ENCODE assay signal across 1 cellular context in genomic region chr6:108336971-108337370, GRCh38.
TF ChIP-seq lines count a peak whose summit lies in the region.

No MANE protein-coding gene starts in this region.

TF ChIP-seq in K562, 482 proteins besides CTCF, POLR2A, EP300 and RAD21 (continued from another document):
- TF ChIP-seq, protein P1, sequence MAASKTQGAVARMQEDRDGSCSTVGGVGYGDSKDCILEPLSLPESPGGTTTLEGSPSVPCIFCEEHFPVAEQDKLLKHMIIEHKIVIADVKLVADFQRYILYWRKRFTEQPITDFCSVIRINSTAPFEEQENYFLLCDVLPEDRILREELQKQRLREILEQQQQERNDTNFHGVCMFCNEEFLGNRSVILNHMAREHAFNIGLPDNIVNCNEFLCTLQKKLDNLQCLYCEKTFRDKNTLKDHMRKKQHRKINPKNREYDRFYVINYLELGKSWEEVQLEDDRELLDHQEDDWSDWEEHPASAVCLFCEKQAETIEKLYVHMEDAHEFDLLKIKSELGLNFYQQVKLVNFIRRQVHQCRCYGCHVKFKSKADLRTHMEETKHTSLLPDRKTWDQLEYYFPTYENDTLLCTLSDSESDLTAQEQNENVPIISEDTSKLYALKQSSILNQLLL (CRISPR knock-in tag; IDR thresholded peaks at IDR 0.05; ENCODE audit: borderline replicate concordance), result no peak
- TF ChIP-seq CREB1 (IDR thresholded peaks at IDR 0.05) (no peak), CREB1 (CRISPR knock-in tag; IDR thresholded peaks at IDR 0.05) (no peak)
